ENCODE assay signal across 31 cellular contexts in the genomic region with DNA sequence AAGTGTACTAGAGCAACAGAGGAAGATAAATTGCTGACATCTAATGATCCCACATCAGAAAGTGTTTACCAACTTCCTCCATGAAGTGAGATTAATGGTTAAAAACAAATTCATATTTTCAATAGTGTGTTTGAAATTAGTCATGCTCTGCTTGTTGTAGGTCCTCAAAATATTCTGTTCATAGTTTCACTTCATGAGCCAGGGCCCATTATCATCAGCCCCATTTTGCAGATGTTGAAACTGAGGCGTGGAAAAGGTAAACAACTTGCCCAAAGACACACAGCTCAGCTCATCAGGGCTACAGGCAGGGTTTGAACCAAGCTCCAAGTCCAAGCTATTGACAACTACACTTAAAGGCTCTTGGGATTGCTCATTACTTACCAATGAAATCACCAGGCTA.
DNase-seq lines count a peak whose midpoint lies in the region; ATAC-seq and TF ChIP-seq lines count a peak whose summit lies in the region.
"Had no signal": no experiment of that assay in that cellular context is flagged by ENCODE, and none has a peak within 500 bp of the region (broad histone marks: within the 10 kb centered on the region; RNA-seq: fewer than 3 reads in every experiment).

No MANE protein-coding gene starts in this region.

- no TSS peak for BruUV-seq in OCI-LY7 (replicated peaks; lab: Mats Ljungman, UMichigan)

- H3K9me3 ChIP-seq in OCI-LY7 (ENCODE audit: low read length), result no peaks in the 10 kb centered on the region
- H3K9me3 ChIP-seq: A549, ascending aorta, gastroesophageal sphincter, stomach had no signal

- peak overlapping the region; percentile 6; the same call in 1 of the 2 replicates for H3K4me2 ChIP-seq in OCI-LY7 (ENCODE audit: low read length)
- H3K4me2 ChIP-seq: A549, hepatocyte had no signal

- no peak overlapping the region for H3K4me3 ChIP-seq in OCI-LY7 (ENCODE audit: low read depth, low read length, poor library complexity, severe bottlenecking)
- H3K4me3 ChIP-seq: A549, ascending aorta, cardiac muscle cell, gastroesophageal sphincter, hepatocyte, stomach had no signal

- POLR2A ChIA-PET in OCI-LY7 (lab: Charles Lee), result interaction anchor here (1.5 to 2.4 kb wide), 3 partner anchors 12 to 23 kb away, joined by 7 to 15 read pairs (median 15); no protein-coding TSS in a partner anchor

- no peak overlapping the region for H3K4me3 Mint-ChIP-seq in effector memory CD8-positive, alpha-beta T cell
- H3K4me3 Mint-ChIP-seq: activated CD8-positive, alpha-beta memory T cell treated with anti-CD3 and anti-CD28 coated beads, Interleukin-2, amount 10 ng/mL, durations not matched to agents 7 days and 5 days; activated naive CD8-positive, alpha-beta T cell treated with anti-CD3 and anti-CD28 coated beads, Interleukin-2, amount 10 ng/mL, durations not matched to agents 7 days and 5 days; CD4-positive, CD25-positive, alpha-beta regulatory T cell had no signal

- ATAC-seq in GM18517 (IDR thresholded peaks at IDR 0.05; ENCODE audit: unreplicated experiment) (peak; percentile 62), HG02885 (IDR thresholded peaks at IDR 0.05; ENCODE audit: poor library complexity, unreplicated experiment) (peak; percentile 44), HG02588 (IDR thresholded peaks at IDR 0.05; ENCODE audit: unreplicated experiment) (no peak)
- ATAC-seq in effector memory CD8-positive, alpha-beta T cell (replicated peaks), result no peak
- ATAC-seq: A549; activated CD8-positive, alpha-beta memory T cell treated with anti-CD3 and anti-CD28 coated beads, Interleukin-2, amount 10 ng/mL, durations not matched to agents 7 days and 5 days; gastroesophageal sphincter; right cardiac atrium had no signal

- H3K27ac ChIP-seq in OCI-LY7 (ENCODE audit: low read depth, low read length, poor library complexity, severe bottlenecking), result peak overlapping the region; percentile 16
- H3K27ac ChIP-seq: A549, ascending aorta, cardiac muscle cell, gastroesophageal sphincter, hepatocyte, stomach had no signal

- no peaks in the 10 kb centered on the region for H3K79me2 ChIP-seq in OCI-LY7 (ENCODE audit: insufficient read depth, low read depth, low read length)
- H3K79me2 ChIP-seq: hepatocyte had no signal

- H3K9me2 ChIP-seq in OCI-LY7 (ENCODE audit: insufficient read depth, low read length), result no peaks in the 10 kb centered on the region

- CTCF ChIA-PET in OCI-LY7 (lab: Charles Lee; ENCODE audit: unreplicated experiment), result interaction anchor here (0.5 to 0.7 kb wide), 2 partner anchors 20 to 39 kb away, joined by 3 read pairs; no protein-coding TSS in a partner anchor

- H2AFZ ChIP-seq in OCI-LY7 (ENCODE audit: low read length), result no peak overlapping the region
- H2AFZ ChIP-seq: hepatocyte had no signal

- H4K20me1 ChIP-seq in OCI-LY7 (ENCODE audit: insufficient read depth, low read length), result no peaks in the 10 kb centered on the region

- H3K27ac Mint-ChIP-seq in effector memory CD8-positive, alpha-beta T cell, result no peak overlapping the region
- H3K27ac Mint-ChIP-seq: activated CD8-positive, alpha-beta memory T cell treated with anti-CD3 and anti-CD28 coated beads, Interleukin-2, amount 10 ng/mL, durations not matched to agents 7 days and 5 days; activated naive CD8-positive, alpha-beta T cell treated with anti-CD3 and anti-CD28 coated beads, Interleukin-2, amount 10 ng/mL, durations not matched to agents 7 days and 5 days; CD4-positive, CD25-positive, alpha-beta regulatory T cell had no signal

- intact Hi-C loops in OCI-LY7 (cut with micrococcal nuclease; ENCODE audit: unreplicated experiment), result loop anchor here (2.0 kb wide), 1 partner anchor 21 kb away; no protein-coding TSS in a partner anchor

- no peaks in the 10 kb centered on the region for H3K4me1 Mint-ChIP-seq in effector memory CD8-positive, alpha-beta T cell (ENCODE audit: low read depth in 2 of 2)
- H3K4me1 Mint-ChIP-seq: activated CD8-positive, alpha-beta memory T cell treated with anti-CD3 and anti-CD28 coated beads, Interleukin-2, amount 10 ng/mL, durations not matched to agents 7 days and 5 days; activated naive CD8-positive, alpha-beta T cell treated with anti-CD3 and anti-CD28 coated beads, Interleukin-2, amount 10 ng/mL, durations not matched to agents 7 days and 5 days; CD4-positive, CD25-positive, alpha-beta regulatory T cell had no signal

- no peaks in the 10 kb centered on the region for H3K36me3 ChIP-seq in OCI-LY7 (ENCODE audit: insufficient read depth, low read length)
- H3K36me3 ChIP-seq: ascending aorta, cardiac muscle cell, gastroesophageal sphincter, stomach had no signal

- H3K4me1 ChIP-seq in OCI-LY7 (ENCODE audit: insufficient read depth, low read length, poor library complexity, severe bottlenecking), result peaks cover 21% of the 10 kb centered on the region
- H3K4me1 ChIP-seq: A549, ascending aorta, gastroesophageal sphincter, stomach had no signal

- no peaks in the 10 kb centered on the region for H3K27me3 Mint-ChIP-seq in effector memory CD8-positive, alpha-beta T cell
- H3K27me3 Mint-ChIP-seq: activated CD8-positive, alpha-beta memory T cell treated with anti-CD3 and anti-CD28 coated beads, Interleukin-2, amount 10 ng/mL, durations not matched to agents 7 days and 5 days; activated naive CD8-positive, alpha-beta T cell treated with anti-CD3 and anti-CD28 coated beads, Interleukin-2, amount 10 ng/mL, durations not matched to agents 7 days and 5 days; CD4-positive, CD25-positive, alpha-beta regulatory T cell had no signal

- H3K36me3 Mint-ChIP-seq in effector memory CD8-positive, alpha-beta T cell (ENCODE audit: insufficient read depth), result no peaks in the 10 kb centered on the region
- H3K36me3 Mint-ChIP-seq: activated CD8-positive, alpha-beta memory T cell treated with anti-CD3 and anti-CD28 coated beads, Interleukin-2, amount 10 ng/mL, durations not matched to agents 7 days and 5 days; activated naive CD8-positive, alpha-beta T cell treated with anti-CD3 and anti-CD28 coated beads, Interleukin-2, amount 10 ng/mL, durations not matched to agents 7 days and 5 days; CD4-positive, CD25-positive, alpha-beta regulatory T cell had no signal

- no peak for TF ChIP-seq CTCF in GM20000 (IDR thresholded peaks at IDR 0.05; ENCODE audit: extremely low read depth, missing control alignments)
- TF ChIP-seq CTCF in OCI-LY7 (conservative IDR thresholded peaks at IDR 0.05; ENCODE audit: low read length), result no peak

- DNase-seq in GM20000 (ENCODE audit: low spot score), result peak; percentile 1
- peak; percentile 5 for DNase-seq in OCI-LY7 (ENCODE audit: low spot score)
- DNase-seq in activated CD4-positive, alpha-beta T cell treated with anti-CD3 and anti-CD28 coated beads, Interleukin-2, amount 50 U/mL, for 1 hour, result no peak
- DNase-seq in HT-29 (ENCODE audit: low spot score), result no peak
- no peak for DNase-seq in effector memory CD8-positive, alpha-beta T cell
- DNase-seq: activated CD4-positive, alpha-beta T cell treated with anti-CD3 and anti-CD28 coated beads, Interleukin-2, amount 50 U/mL, for 4 hours; activated CD8-positive, alpha-beta memory T cell treated with anti-CD3 and anti-CD28 coated beads, Interleukin-2, amount 10 ng/mL, durations not matched to agents 7 days and 5 days; activated gamma-delta T cell treated with Interleukin-2 at 50 U/mL for 16 hours; activated naive CD8-positive, alpha-beta T cell treated with anti-CD3 and anti-CD28 coated beads, Interleukin-2, amount 10 ng/mL, durations not matched to agents 7 days and 5 days; activated T-cell treated with anti-CD3 and anti-CD28 coated beads, Interleukin-2, amount 50 U/mL, for 48 hours; AML-193; Calu3; CD4-positive, CD25-positive, alpha-beta regulatory T cell; DMS79; GDM1; IMR-90; kidney glomerular epithelial cell; MV-4-11; NCI-H146; posterior cingulate gyrus; right cardiac atrium; stimulated activated CD4-positive, alpha-beta T cell treated with anti-CD3 and anti-CD28 coated beads, Interleukin-4, amount 100 ng/mL, for 1 hour; stomach had no signal

- H3K9me3 Mint-ChIP-seq in effector memory CD8-positive, alpha-beta T cell, result peaks cover 6 to 14% of the 10 kb centered on the region in 2 donors
- H3K9me3 Mint-ChIP-seq: activated naive CD8-positive, alpha-beta T cell treated with anti-CD3 and anti-CD28 coated beads, Interleukin-2, amount 10 ng/mL, durations not matched to agents 7 days and 5 days had no signal

Comparison
In these comparisons a context has a peak if more than half of its experiments do, and no peak if none do; other contexts are left out.
1. ATAC-seq: peak in GM18517 (single experiment) and HG02885 (single experiment); none in HG02588 (single experiment) and effector memory CD8-positive, alpha-beta T cell (single experiment).
2. DNase-seq: peak in GM20000 (single experiment) and OCI-LY7 (single experiment); none in activated CD4-positive, alpha-beta T cell treated with anti-CD3 and anti-CD28 coated beads, Interleukin-2, amount 50 U/mL, for 1 hour (single experiment), HT-29 (single experiment) and effector memory CD8-positive, alpha-beta T cell (0 of 3).